ENCODE assay signal across 17 cellular contexts in genomic region chr2:150585221-150585971, GRCh38.
"Had no signal": no experiment of that assay in that cellular context is flagged by ENCODE, and none has a peak within 500 bp of the region (broad histone marks: within the 10 kb centered on the region; RNA-seq: fewer than 3 reads in every experiment).

No MANE protein-coding gene starts in this region.

- DNase-seq: activated B cell treated with CpG ODN at 0.5 μM for 24 hours; activated CD4-positive, alpha-beta memory T cell treated with anti-CD3 and anti-CD28 coated beads, Interleukin-2, amount 10 ng/mL, durations not matched to agents 7 days and 5 days; activated CD4-positive, alpha-beta T cell treated with anti-CD3 and anti-CD28 coated beads for 48 hours; activated CD8-positive, alpha-beta memory T cell treated with anti-CD3 and anti-CD28 coated beads, Interleukin-2, amount 10 ng/mL, durations not matched to agents 7 days and 5 days; activated naive CD4-positive, alpha-beta T cell; activated naive CD8-positive, alpha-beta T cell treated with anti-CD3 and anti-CD28 coated beads for 36 hours; amniotic stem cell; endodermal cell; heart right ventricle; left lung; midbrain; occipital lobe; retina; stimulated activated naive CD4-positive, alpha-beta T cell treated with Interleukin-2 at 50 U/mL for 16 hours; thyroid gland had no signal

- H3K27me3 ChIP-seq: gastroesophageal sphincter, heart right ventricle, left lung, thyroid gland had no signal

- ATAC-seq: activated CD8-positive, alpha-beta memory T cell treated with anti-CD3 and anti-CD28 coated beads, Interleukin-2, amount 10 ng/mL, durations not matched to agents 7 days and 5 days; activated T-helper 17 cell treated with anti-CD3 and anti-CD28 coated beads, Interleukin-2, amount 50 U/mL, for 72 hours; gastroesophageal sphincter; heart right ventricle; left lung had no signal

- H3K9me3 ChIP-seq: gastroesophageal sphincter, heart right ventricle, left lung, thyroid gland had no signal

- H3K4me1 ChIP-seq: left lung had no signal

- H3K36me3 ChIP-seq: gastroesophageal sphincter, heart right ventricle, left lung, thyroid gland had no signal

- H3K27ac ChIP-seq: gastroesophageal sphincter, heart right ventricle, left lung, thyroid gland had no signal

- H3K4me3 ChIP-seq: gastroesophageal sphincter, heart right ventricle, left lung, thyroid gland had no signal
